1 cellular context compared by ENCODE assay signal in genomic region chr10:110408943-110409342, GRCh38.
TF ChIP-seq lines count a peak whose summit lies in the region.

No MANE protein-coding gene starts in this region.

TF ChIP-seq in GM12878, 131 proteins besides CTCF, POLR2A, EP300 and RAD21:
- TF ChIP-seq ZBTB40 (IDR thresholded peaks at IDR 0.05; ENCODE audit: borderline replicate concordance) (no peak), ATF7 (IDR thresholded peaks at IDR 0.05; ENCODE audit: low read depth) (no peak), NRF1 (conservative IDR thresholded peaks at IDR 0.05; ENCODE audit: low read depth, low read length) (no peak), SUZ12 (IDR thresholded peaks at IDR 0.05; ENCODE audit: unreplicated experiment) (no peak), ZBTB11 (CRISPR knock-in tag; IDR thresholded peaks at IDR 0.05) (no peak), FOXK2 (IDR thresholded peaks at IDR 0.05) (no peak)
